Comparison of ENCODE assay signal across 16 cellular contexts in the genomic region with DNA sequence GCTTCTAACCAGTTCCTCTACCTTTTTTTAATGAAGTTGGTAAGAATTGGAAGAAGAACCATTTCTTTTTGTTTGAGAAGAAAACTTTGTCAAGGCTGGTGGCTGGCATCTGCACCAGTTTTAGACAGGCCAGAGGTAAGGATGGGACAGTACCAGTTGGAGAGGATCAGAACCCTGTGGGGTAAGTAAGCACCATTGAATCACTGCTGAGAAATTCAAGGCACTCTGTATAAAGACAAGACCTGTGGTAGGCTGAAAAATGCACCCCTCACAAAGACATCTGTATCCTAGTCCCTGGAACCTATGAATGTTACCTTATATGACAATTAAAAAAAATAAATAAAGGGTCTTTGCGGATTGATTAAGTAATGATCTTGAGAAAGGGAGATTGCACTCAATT.
DNase-seq lines count a peak whose midpoint lies in the region; ATAC-seq and TF ChIP-seq lines count a peak whose summit lies in the region.
"Had no signal": no experiment of that assay in that cellular context is flagged by ENCODE, and none has a peak within 500 bp of the region (broad histone marks: within the 10 kb centered on the region; RNA-seq: fewer than 3 reads in every experiment).

No MANE protein-coding gene starts in this region.

- WGBS in IMR-90 (ENCODE audit: extremely low coverage in 2 of 2, insufficient read length in 1 of 2), 2 experiments: no CpG with 5 or more reads among the region's 1 CpG
- WGBS in trophoblast cell (ENCODE audit: extremely low coverage, insufficient coverage, insufficient read length): no CpG with 5 or more reads among the region's 1 CpG

- no peaks in the 10 kb centered on the region for H3K79me1 ChIP-seq in IMR-90 (ENCODE audit: low read depth in 1 of 2, low read length in 2 of 2)
- H3K79me1 ChIP-seq in trophoblast cell (ENCODE audit: low read length): peaks cover 2% of the 10 kb centered on the region

- TF ChIP-seq CTCF in IMR-90 (conservative IDR thresholded peaks at IDR 0.05; ENCODE audit: low read depth, low read length): no peak

- H3K18ac ChIP-seq in IMR-90 (ENCODE audit: low read depth, low read length) (no peak overlapping the region), trophoblast cell (ENCODE audit: low read length) (no peak overlapping the region)

- no TSS peak for BruUV-seq in IMR-90 (replicated peaks; lab: Mats Ljungman, UMichigan)

- H3K4me1 ChIP-seq in IMR-90 (ENCODE audit: control insufficient read depth, insufficient read depth, low read length): no peaks in the 10 kb centered on the region
- peaks cover 2 to 4% of the 10 kb centered on the region in 2 experiments for H3K4me1 ChIP-seq in trophoblast cell (ENCODE audit: control insufficient read depth in 1 of 2, insufficient read depth in 2 of 2, low read length in 2 of 2)
- H3K4me1 ChIP-seq: A549 had no signal

- dilution Hi-C loops in IMR-90 (cut with HindIII; ENCODE audit: low sequenced_read_pairs, unreplicated experiment): no loop called here

- CTCF ChIA-PET in IMR-90 (lab: Yijun Ruan, JAX): no interaction called here

- H4K12ac ChIP-seq in trophoblast cell (ENCODE audit: low read depth, low read length): no peak overlapping the region

- no peaks in the 10 kb centered on the region for H3K79me2 ChIP-seq in trophoblast cell (ENCODE audit: control insufficient read depth, insufficient read depth, low read length, poor library complexity)

- H3K56ac ChIP-seq in IMR-90 (ENCODE audit: extremely low read depth, insufficient read depth, low read length): no peak overlapping the region

- H3K9ac ChIP-seq in IMR-90 (ENCODE audit: low read depth, low read length) (no peak overlapping the region), trophoblast cell (ENCODE audit: low read length) (no peak overlapping the region)
- H3K9ac ChIP-seq: BLaER1 treated with 17β-estradiol and CSF1 and Interleukin-3, amounts not matched to agents 10 nM and 100 nM had no signal

- H3K23ac ChIP-seq in IMR-90 (ENCODE audit: low read depth, low read length) (no peak overlapping the region), trophoblast cell (ENCODE audit: low read length) (no peak overlapping the region)

- DNase-seq in EH (ENCODE audit: low read depth): peak; percentile 17
- peak; percentile 6 for DNase-seq in IMR-90
- DNase-seq in trophoblast cell: peak; percentile 19 to 71
- no peak for DNase-seq in NCI-H446 treated with DMSO at 0.1 percent for 48 hours (lab: John Stamatoyannopoulos, UW)
- DNase-seq: AML-193; Caco-2; Calu3; CD4-positive, alpha-beta T cell; CD8-positive, alpha-beta T cell; DMS79 treated with DMSO at 0.1 percent for 48 hours; GF-D8 had no signal

- in situ Hi-C loops in IMR-90 (cut with MboI; ENCODE audit: low sequenced_read_pairs): no loop called here

- H4K8ac ChIP-seq in IMR-90 (ENCODE audit: low read depth in 2 of 2, low read length in 2 of 2) (no peak overlapping the region), trophoblast cell (ENCODE audit: low read depth, low read length) (no peak overlapping the region)

- no peak overlapping the region for H2BK20ac ChIP-seq in IMR-90 (ENCODE audit: low read depth, low read length)

- no peak overlapping the region for H2AK5ac ChIP-seq in IMR-90 (ENCODE audit: low read depth, low read length)
- no peak overlapping the region for H2AK5ac ChIP-seq in trophoblast cell (ENCODE audit: low read length)

- intact Hi-C loops in IMR-90 (cut with micrococcal nuclease): no loop called here

- POLR2A ChIA-PET in IMR-90 (lab: Charles Lee; ENCODE audit: unreplicated experiment): no interaction called here

- H2BK120ac ChIP-seq in IMR-90 (ENCODE audit: low read depth, low read length) (no peak overlapping the region), trophoblast cell (ENCODE audit: insufficient read depth, low read length, poor library complexity) (no peak overlapping the region)

- H3K36me3 ChIP-seq in IMR-90 (ENCODE audit: control insufficient read depth, insufficient read depth, low read length) (no peaks in the 10 kb centered on the region), trophoblast cell (ENCODE audit: control insufficient read depth in 1 of 2, insufficient read depth in 2 of 2, low read length in 2 of 2) (no peaks in the 10 kb centered on the region)
- H3K36me3 ChIP-seq: BLaER1 treated with 17β-estradiol and CSF1 and Interleukin-3, amounts not matched to agents 10 nM and 100 nM had no signal

- H3K4me2 ChIP-seq in IMR-90 (ENCODE audit: low read depth, low read length) (no peak overlapping the region), trophoblast cell (ENCODE audit: low read length) (no peak overlapping the region)
- H3K4me2 ChIP-seq: A549; BLaER1 treated with 17β-estradiol and CSF1 and Interleukin-3, amounts not matched to agents 10 nM and 100 nM had no signal

- H3K9me3 ChIP-seq in IMR-90 (ENCODE audit: control insufficient read depth, insufficient read depth, low read length): no peaks in the 10 kb centered on the region; the same call in 1 of the 2 replicates
- H3K9me3 ChIP-seq in trophoblast cell (ENCODE audit: insufficient read depth, low read depth, low read length): no peaks in the 10 kb centered on the region
- H3K9me3 ChIP-seq: A549, Caco-2 had no signal

- H2BK12ac ChIP-seq in trophoblast cell (ENCODE audit: low read length): no peak overlapping the region

- H3K4ac ChIP-seq in IMR-90 (ENCODE audit: low read depth, low read length): no peak overlapping the region
- H3K4ac ChIP-seq in trophoblast cell (ENCODE audit: low read depth, low read length): no peak overlapping the region

- no peak overlapping the region for H2AK9ac ChIP-seq in IMR-90 (replicated peaks; ENCODE audit: low read depth, low read length, poor library complexity)

- no peaks in the 10 kb centered on the region for H3K9me1 ChIP-seq in IMR-90 (ENCODE audit: insufficient read depth, low read length)

- H3K27ac ChIP-seq in IMR-90 (ENCODE audit: insufficient read depth, low read length) (no peak overlapping the region), trophoblast cell (ENCODE audit: low read depth, low read length) (no peak overlapping the region)
- H3K27ac ChIP-seq: 22Rv1; A549; BLaER1 treated with 17β-estradiol and CSF1 and Interleukin-3, amounts not matched to agents 10 nM and 100 nM; C4-2B had no signal

- H2BK5ac ChIP-seq in IMR-90 (ENCODE audit: low read depth, low read length, poor library complexity, severe bottlenecking): no peak overlapping the region
- H2BK5ac ChIP-seq in trophoblast cell (ENCODE audit: low read depth, low read length, poor library complexity): no peak overlapping the region

- no peaks in the 10 kb centered on the region for H4K20me1 ChIP-seq in IMR-90 (ENCODE audit: insufficient read depth, low read length)
- H4K20me1 ChIP-seq: BLaER1 treated with 17β-estradiol and CSF1 and Interleukin-3, amounts not matched to agents 10 nM and 100 nM had no signal

- no peaks in the 10 kb centered on the region; the same call in 1 of the 2 replicates for H3K27me3 ChIP-seq in IMR-90 (ENCODE audit: control insufficient read depth, insufficient read depth, low read length)
- no peaks in the 10 kb centered on the region for H3K27me3 ChIP-seq in trophoblast cell (ENCODE audit: insufficient read depth, low read length)
- H3K27me3 ChIP-seq: BLaER1 treated with 17β-estradiol and CSF1 and Interleukin-3, amounts not matched to agents 10 nM and 100 nM had no signal

- H3K4me3 ChIP-seq in IMR-90 (ENCODE audit: insufficient read depth, low read depth, low read length) (no peak overlapping the region), trophoblast cell (ENCODE audit: low read depth, low read length) (no peak overlapping the region)
- H3K4me3 ChIP-seq: A549; BLaER1 treated with 17β-estradiol and CSF1 and Interleukin-3, amounts not matched to agents 10 nM and 100 nM had no signal

- ATAC-seq in IMR-90 (ENCODE audit: low read depth): peak; percentile 62
- no peak for ATAC-seq in HG03196 (IDR thresholded peaks at IDR 0.05; ENCODE audit: unreplicated experiment)
- ATAC-seq: A549; CD8-positive, alpha-beta T cell had no signal

- no peak for TF ChIP-seq POLR2A in IMR-90 (IDR thresholded peaks at IDR 0.05; ENCODE audit: low read depth, low read length)

- no peak overlapping the region for H4K91ac ChIP-seq in IMR-90 (ENCODE audit: insufficient read depth, low read depth, low read length)
- H4K91ac ChIP-seq in trophoblast cell (ENCODE audit: low read depth, low read length): no peak overlapping the region

- TF ChIP-seq RAD21 in IMR-90 (IDR thresholded peaks at IDR 0.05; ENCODE audit: low read length): no peak

- H2BK15ac ChIP-seq in IMR-90 (ENCODE audit: low read depth, low read length): no peak overlapping the region

- H3K14ac ChIP-seq in IMR-90 (replicated peaks; ENCODE audit: low read depth, low read length) (no peak overlapping the region), trophoblast cell (ENCODE audit: low read length) (no peak overlapping the region)

- no peak overlapping the region for H2AFZ ChIP-seq in IMR-90 (replicated peaks; ENCODE audit: low read length, poor library complexity)
- H2AFZ ChIP-seq in trophoblast cell (ENCODE audit: insufficient read depth, low read length, poor library complexity): no peak overlapping the region

- no peak overlapping the region for H4K5ac ChIP-seq in IMR-90 (ENCODE audit: low read depth, low read length)

TF ChIP-seq in IMR-90, 13 proteins besides CTCF, POLR2A, EP300 and RAD21:
- no peak for TF ChIP-seq CEBPB (IDR thresholded peaks at IDR 0.05; ENCODE audit: low read depth, low read length)
- no peak for TF ChIP-seq CHD1 (IDR thresholded peaks at IDR 0.05; ENCODE audit: low read depth, low read length)
- TF ChIP-seq NFE2L2 (IDR thresholded peaks at IDR 0.05; ENCODE audit: low read depth, low read length): no peak
- TF ChIP-seq RCOR1 (IDR thresholded peaks at IDR 0.05; ENCODE audit: insufficient replicate concordance, low read length): no peak
- no peak for TF ChIP-seq FOS (IDR thresholded peaks at IDR 0.05; ENCODE audit: low read depth, low read length)
